1 cellular context compared by ENCODE assay signal in the genomic region with DNA sequence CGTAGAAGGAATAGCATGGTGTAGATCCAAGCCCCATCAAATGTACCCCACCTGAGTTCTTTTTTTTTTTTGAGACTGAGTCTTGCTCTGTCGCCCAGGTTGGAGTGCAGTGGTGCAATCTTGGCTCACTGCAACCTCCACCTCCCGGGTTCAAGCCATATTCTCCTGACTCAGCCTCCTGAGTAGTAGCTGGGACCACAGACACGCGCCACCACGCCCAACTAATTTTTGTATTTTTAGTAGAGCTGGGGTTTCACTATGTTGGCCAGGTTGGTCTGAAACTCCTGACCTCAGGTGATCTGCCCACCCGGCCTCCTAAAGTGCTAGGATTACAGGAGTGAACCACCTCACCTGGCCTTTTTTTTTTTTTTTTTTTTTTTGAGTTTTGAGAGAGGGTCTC. TPM values are rescaled to one million over a fixed set of nuclear protein-coding genes. Genes with fewer than 3 reads are reported as not detected.
"Had no signal": no experiment of that assay in that cellular context is flagged by ENCODE, and none has a peak within 500 bp of the region (broad histone marks: within the 10 kb centered on the region; RNA-seq: fewer than 3 reads in every experiment).

No MANE protein-coding gene starts in this region.

RNA-seq across cellular contexts. Expression of gene EFNA3, which starts 39.5 kb away (rescaled TPM):
- total RNA-seq: stomach had no signal
